In the genomic region with DNA sequence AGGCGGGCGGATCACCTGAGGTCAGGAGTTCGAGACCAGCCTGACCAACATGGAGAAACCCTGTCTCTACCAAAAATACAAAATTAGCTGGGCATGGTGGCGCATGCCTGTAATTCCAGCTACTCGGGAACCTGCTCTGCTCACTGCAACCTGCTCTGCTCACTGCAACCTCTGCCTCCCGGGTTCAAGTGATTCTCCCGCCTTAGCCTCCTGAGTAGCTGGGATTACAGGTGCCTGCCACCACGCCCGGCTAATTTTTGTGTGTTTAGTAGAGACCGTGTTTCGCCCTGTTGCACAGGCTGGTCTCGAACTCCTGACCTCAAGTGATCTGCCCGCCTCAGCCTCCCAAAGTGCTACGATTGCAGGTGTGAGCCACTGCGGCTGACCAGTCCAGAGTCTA, we compare ENCODE assay signal across 1 cellular context. TPM values are rescaled to one million over a fixed set of nuclear protein-coding genes. Genes with fewer than 3 reads are reported as not detected.
"Had no signal": no experiment of that assay in that cellular context is flagged by ENCODE, and none has a peak within 500 bp of the region (broad histone marks: within the 10 kb centered on the region; RNA-seq: fewer than 3 reads in every experiment).

No MANE protein-coding gene starts in this region.

RNA-seq across cellular contexts. Expression of a gene that starts 16.1 kb away (rescaled TPM):
- total RNA-seq: ascending aorta had no signal
